ENCODE assay signal across 8 cellular contexts in genomic region chr7:134669845-134670373, GRCh38. TPM values are rescaled to one million over a fixed set of nuclear protein-coding genes. Genes with fewer than 3 reads are reported as not detected.
DNase-seq lines count a peak whose midpoint lies in the region; ATAC-seq lines count a peak whose summit lies in the region.

No MANE protein-coding gene starts in this region.

- no peak overlapping the region for H4K12ac ChIP-seq in trophoblast cell (ENCODE audit: low read depth, low read length)

- POLR2A ChIA-PET in activated CD4-positive, alpha-beta T cell treated with anti-CD3 and anti-CD28 coated beads, Interleukin-2, amount 10 ng/mL, durations not matched to agents 7 days and 5 days (lab: Charles Lee) = interaction anchor here (0.5 kb wide), 1 partner anchor 499 kb away, joined by 3 read pairs; no protein-coding TSS in a partner anchor

- peaks cover 43% of the 10 kb centered on the region for H3K4me1 Mint-ChIP-seq in activated CD4-positive, alpha-beta T cell treated with anti-CD3 and anti-CD28 coated beads, Interleukin-2, amount 10 ng/mL, durations not matched to agents 7 days and 5 days

- no peaks in the 10 kb centered on the region for H3K9me3 ChIP-seq in effector memory CD4-positive, alpha-beta T cell (ENCODE audit: control insufficient read depth, low read length)
- no peaks in the 10 kb centered on the region for H3K9me3 ChIP-seq in trophoblast cell (ENCODE audit: insufficient read depth, low read depth, low read length)

- no peaks in the 10 kb centered on the region for H3K79me1 ChIP-seq in trophoblast cell (ENCODE audit: low read length)

- H3K9me3 Mint-ChIP-seq in activated CD4-positive, alpha-beta T cell treated with anti-CD3 and anti-CD28 coated beads, Interleukin-2, amount 10 ng/mL, durations not matched to agents 7 days and 5 days = peaks cover 6% of the 10 kb centered on the region

- no peak overlapping the region for H3K4me3 ChIP-seq in effector memory CD4-positive, alpha-beta T cell (ENCODE audit: insufficient read depth, low read depth, low read length, poor library complexity, severe bottlenecking)
- no peak overlapping the region for H3K4me3 ChIP-seq in trophoblast cell (ENCODE audit: low read depth, low read length)

- CTCF ChIA-PET in activated CD4-positive, alpha-beta T cell treated with anti-CD3 and anti-CD28 coated beads, Interleukin-2, amount 10 ng/mL, durations not matched to agents 7 days and 5 days (lab: Charles Lee) = interaction anchor here (1.0 to 1.8 kb wide), 2 partner anchors 12 to 21 kb away, joined by 3 to 7 read pairs; no protein-coding TSS in a partner anchor

- H3K14ac ChIP-seq in trophoblast cell (ENCODE audit: low read length) = no peak overlapping the region

- no peaks in the 10 kb centered on the region for H3K27me3 Mint-ChIP-seq in activated CD4-positive, alpha-beta T cell treated with anti-CD3 and anti-CD28 coated beads, Interleukin-2, amount 10 ng/mL, durations not matched to agents 7 days and 5 days

- H2BK12ac ChIP-seq in trophoblast cell (ENCODE audit: low read length) = no peak overlapping the region

- H3K4me3 Mint-ChIP-seq in activated CD4-positive, alpha-beta T cell treated with anti-CD3 and anti-CD28 coated beads, Interleukin-2, amount 10 ng/mL, durations not matched to agents 7 days and 5 days = peak overlapping the region; percentile 14

- peaks cover 12% of the 10 kb centered on the region for H3K4me1 ChIP-seq in effector memory CD4-positive, alpha-beta T cell (ENCODE audit: control insufficient read depth, insufficient read depth, low read length, poor library complexity, severe bottlenecking)
- peaks cover 0 to 2% of the 10 kb centered on the region in 2 experiments for H3K4me1 ChIP-seq in trophoblast cell (ENCODE audit: control insufficient read depth in 1 of 2, insufficient read depth in 2 of 2, low read length in 2 of 2)

- H3K23ac ChIP-seq in trophoblast cell (ENCODE audit: low read length) = no peak overlapping the region

- H3K27me3 ChIP-seq in effector memory CD4-positive, alpha-beta T cell (replicated peaks; ENCODE audit: control insufficient read depth, insufficient read depth, low read length, poor library complexity, severe bottlenecking) = no peaks in the 10 kb centered on the region
- no peaks in the 10 kb centered on the region for H3K27me3 ChIP-seq in trophoblast cell (ENCODE audit: insufficient read depth, low read length)

- H3K79me2 ChIP-seq in trophoblast cell (ENCODE audit: control insufficient read depth, insufficient read depth, low read length, poor library complexity) = no peaks in the 10 kb centered on the region

- H3K27ac Mint-ChIP-seq in activated CD4-positive, alpha-beta T cell treated with anti-CD3 and anti-CD28 coated beads, Interleukin-2, amount 10 ng/mL, durations not matched to agents 7 days and 5 days = peak overlapping the region; percentile 83

- H2AK5ac ChIP-seq in trophoblast cell (ENCODE audit: low read length) = no peak overlapping the region

- no peak overlapping the region for H3K4me2 ChIP-seq in trophoblast cell (ENCODE audit: low read length)

- H3K4ac ChIP-seq in trophoblast cell (ENCODE audit: low read depth, low read length) = no peak overlapping the region

- H3K27ac ChIP-seq in effector memory CD4-positive, alpha-beta T cell (ENCODE audit: insufficient read depth, low read length, poor library complexity, severe bottlenecking) = peak overlapping the region; percentile 67
- peak overlapping the region; percentile 8 for H3K27ac ChIP-seq in trophoblast cell (ENCODE audit: low read depth, low read length)

- no peak overlapping the region for H4K91ac ChIP-seq in trophoblast cell (ENCODE audit: low read depth, low read length)

- no CpG with 5 or more reads among the region's 8 CpGs for WGBS in trophoblast cell (ENCODE audit: extremely low coverage, insufficient coverage, insufficient read length)

- H3K9ac ChIP-seq in trophoblast cell (ENCODE audit: low read length) = no peak overlapping the region

- peaks cover 32% of the 10 kb centered on the region for H3K36me3 Mint-ChIP-seq in activated CD4-positive, alpha-beta T cell treated with anti-CD3 and anti-CD28 coated beads, Interleukin-2, amount 10 ng/mL, durations not matched to agents 7 days and 5 days (ENCODE audit: low read depth)

- no peak for ATAC-seq in GM21526 (IDR thresholded peaks at IDR 0.05; ENCODE audit: low FRiP score, unreplicated experiment)

- no peak overlapping the region for H2AFZ ChIP-seq in trophoblast cell (ENCODE audit: insufficient read depth, low read length, poor library complexity)

- no peak overlapping the region for H4K8ac ChIP-seq in trophoblast cell (ENCODE audit: low read depth, low read length)

- DNase-seq in COLO668 (lab: John Stamatoyannopoulos, UW; ENCODE audit: unreplicated experiment) (peak; percentile 87), HCEC 1CT (peak; percentile 79), NCI-H2107 treated with DMSO at 0.1 percent for 48 hours (lab: John Stamatoyannopoulos, UW; ENCODE audit: unreplicated experiment) (peak; percentile 63), trophoblast cell (peak in 1 of 2 donors; percentile 32), NCI-H524 (lab: John Stamatoyannopoulos, UW) (no peak)
- DNase-seq in activated CD4-positive, alpha-beta T cell treated with anti-CD3 and anti-CD28 coated beads, Interleukin-2, amount 10 ng/mL, durations not matched to agents 7 days and 5 days = peak; percentile 71
- DNase-seq in effector memory CD4-positive, alpha-beta T cell = peak; percentile 80 to 86 (median 81)

- no peak overlapping the region for H2BK5ac ChIP-seq in trophoblast cell (ENCODE audit: low read depth, low read length, poor library complexity)

- H3K18ac ChIP-seq in trophoblast cell (ENCODE audit: low read length) = no peak overlapping the region

- peaks cover 4% of the 10 kb centered on the region for H3K36me3 ChIP-seq in effector memory CD4-positive, alpha-beta T cell (ENCODE audit: control insufficient read depth, insufficient read depth, low read length)
- H3K36me3 ChIP-seq in trophoblast cell (ENCODE audit: control insufficient read depth in 1 of 2, insufficient read depth in 2 of 2, low read length in 2 of 2) = peaks cover 0 to 1% of the 10 kb centered on the region in 2 experiments

- no peak overlapping the region for H2BK120ac ChIP-seq in trophoblast cell (ENCODE audit: insufficient read depth, low read length, poor library complexity)

RNA-seq across cellular contexts. Expression of gene BPGM, which starts 23.3 kb away (rescaled TPM):
- 10 to 100 TPM; 14.6 to 15.5 TPM for total RNA-seq in activated CD4-positive, alpha-beta T cell treated with anti-CD3 and anti-CD28 coated beads, Interleukin-2, amount 10 ng/mL, durations not matched to agents 7 days and 5 days
- 21.2 and 21.3 TPM in 2 replicates for polyA plus RNA-seq in trophoblast cell (2013)

Comparison
In these comparisons a context has a peak if more than half of its experiments do, and no peak if none do; other contexts are left out.
1. DNase-seq: peak in COLO668 (single experiment), HCEC 1CT (single experiment), NCI-H2107 treated with DMSO at 0.1 percent for 48 hours (single experiment), activated CD4-positive, alpha-beta T cell treated with anti-CD3 and anti-CD28 coated beads, Interleukin-2, amount 10 ng/mL, durations not matched to agents 7 days and 5 days (single experiment) and effector memory CD4-positive, alpha-beta T cell (3 of 3); none in NCI-H524 (0 of 2).